Comparison of ENCODE assay signal across 4 cellular contexts in the genomic region with DNA sequence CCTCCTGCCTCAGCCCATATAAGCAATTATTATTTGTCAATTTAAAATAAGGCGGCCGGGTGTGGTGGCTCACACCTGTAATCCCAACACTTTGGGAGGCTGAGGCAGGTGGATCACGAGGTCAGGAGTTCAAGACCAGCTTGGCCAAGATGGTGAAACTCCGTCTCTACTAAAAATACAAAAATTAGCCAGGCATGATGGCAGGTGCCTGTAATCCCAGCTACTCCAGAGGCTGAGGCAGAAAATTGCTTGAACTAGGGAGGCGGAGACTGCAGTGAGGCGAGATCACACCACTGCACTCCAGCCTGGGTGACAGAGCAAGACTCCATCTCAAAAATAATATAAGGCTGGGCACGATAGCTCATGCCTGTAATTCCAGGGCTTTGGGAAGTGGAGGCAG. TPM values are rescaled to one million over a fixed set of nuclear protein-coding genes. Genes with fewer than 3 reads are reported as not detected.
"Had no signal": no experiment of that assay in that cellular context is flagged by ENCODE, and none has a peak within 500 bp of the region (broad histone marks: within the 10 kb centered on the region; RNA-seq: fewer than 3 reads in every experiment).

No MANE protein-coding gene starts in this region.

RNA-seq across cellular contexts. Expression of gene SLC7A9, which starts 12.7 kb away (rescaled TPM):
- total RNA-seq: LHCN-M2, M059J, MCF 10A, NCI-H460 had no signal
